ENCODE assay signal across 10 cellular contexts in the genomic region with DNA sequence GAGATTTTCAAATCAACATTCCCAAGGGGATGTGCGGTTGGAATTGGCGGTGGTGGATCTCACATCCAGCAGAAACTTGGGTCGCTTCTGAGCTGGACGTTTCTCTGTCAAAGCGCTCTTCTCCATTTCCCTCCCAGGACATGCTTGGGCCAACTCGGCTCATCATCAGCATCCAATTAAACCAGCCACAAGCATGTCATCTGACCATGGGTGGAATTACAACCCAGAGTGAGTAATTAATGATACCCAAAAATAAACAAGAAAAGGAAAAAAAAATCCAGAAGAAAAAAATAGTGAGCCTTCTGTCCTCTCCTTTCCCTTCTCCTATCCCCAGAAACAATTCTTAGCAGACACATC.
DNase-seq lines count a peak whose midpoint lies in the region; ATAC-seq and TF ChIP-seq lines count a peak whose summit lies in the region.
"Had no signal": no experiment of that assay in that cellular context is flagged by ENCODE, and none has a peak within 500 bp of the region (broad histone marks: within the 10 kb centered on the region; RNA-seq: fewer than 3 reads in every experiment).

No MANE protein-coding gene starts in this region.

- H3K27me3 ChIP-seq in right atrium auricular region (no peaks in the 10 kb centered on the region), colonic mucosa (no peaks in the 10 kb centered on the region), uterus (no peaks in the 10 kb centered on the region)

- peak overlapping the region; percentile 32 for H3K27ac Mint-ChIP-seq in mesothelial cell of epicardium

- no peak for DNase-seq in right atrium auricular region (ENCODE audit: low spot score)
- DNase-seq in Right ventricle myocardium superior = no peak
- no peak for DNase-seq in colonic mucosa
- DNase-seq in mesothelial cell of epicardium (ENCODE audit: low spot score in 2 of 2, unreplicated experiment in 2 of 2) = no peak
- no peak for DNase-seq in uterus
- no peak for DNase-seq in RWPE1 (ENCODE audit: low spot score)
- DNase-seq: activated CD4-positive, alpha-beta T cell treated with anti-CD3 and anti-CD28 coated beads for 1 hour; kidney had no signal

- no peak for TF ChIP-seq POLR2A in uterus (IDR thresholded peaks at IDR 0.05)

- no peak overlapping the region for H3K9ac ChIP-seq in colonic mucosa (ENCODE audit: low read depth in 2 of 2, low read length in 2 of 2)

- POLR2A ChIA-PET in RWPE1 (lab: Yijun Ruan, JAX; ENCODE audit: low non-redundant PET) = no interaction called here

- H3K4me1 ChIP-seq in right atrium auricular region (peaks cover 0 to 40% of the 10 kb centered on the region in 2 donors), colonic mucosa (peaks cover 6% of the 10 kb centered on the region), uterus (peaks cover under 1 to 4% of the 10 kb centered on the region in 2 donors)

- H3K4me3 Mint-ChIP-seq in mesothelial cell of epicardium = no peak overlapping the region

- intact Hi-C loops in Right ventricle myocardium superior (cut with DNase I) = no loop called here
- intact Hi-C loops in colonic mucosa (cut with DNase I) = no loop called here
- intact Hi-C loops in uterus (cut with DNase I; ENCODE audit: low total_unique reads) = no loop called here

- ATAC-seq in Right ventricle myocardium superior (ENCODE audit: poor library complexity) = no peak
- no peak for ATAC-seq in HG02588 (IDR thresholded peaks at IDR 0.05; ENCODE audit: unreplicated experiment)
- ATAC-seq in HG03097 (IDR thresholded peaks at IDR 0.05; ENCODE audit: low FRiP score, unreplicated experiment) = no peak

- H3K9me3 ChIP-seq in right atrium auricular region (no peaks in the 10 kb centered on the region), colonic mucosa (no peaks in the 10 kb centered on the region), uterus (no peaks in the 10 kb centered on the region)

- no peaks in the 10 kb centered on the region for H3K9me3 Mint-ChIP-seq in mesothelial cell of epicardium

- H3K36me3 Mint-ChIP-seq in mesothelial cell of epicardium = no peaks in the 10 kb centered on the region

- H3K27me3 Mint-ChIP-seq in mesothelial cell of epicardium (ENCODE audit: low read depth) = no peaks in the 10 kb centered on the region

- H3K36me3 ChIP-seq in right atrium auricular region (no peaks in the 10 kb centered on the region), colonic mucosa (no peaks in the 10 kb centered on the region), uterus (no peaks in the 10 kb centered on the region)

- CTCF ChIA-PET in RWPE1 (lab: Yijun Ruan, JAX) = no interaction called here

- TF ChIP-seq CTCF in right atrium auricular region (IDR thresholded peaks at IDR 0.05) (no peak), colonic mucosa (IDR thresholded peaks at IDR 0.05) (no peak), mesothelial cell of epicardium (IDR thresholded peaks at IDR 0.05; ENCODE audit: unreplicated experiment) (no peak), uterus (IDR thresholded peaks at IDR 0.05) (no peak), RWPE1 (conservative IDR thresholded peaks at IDR 0.05; ENCODE audit: low read depth) (no peak)

- H3K4me1 Mint-ChIP-seq in mesothelial cell of epicardium = peaks cover 41% of the 10 kb centered on the region

- H3K4me3 ChIP-seq in right atrium auricular region (no peak overlapping the region), colonic mucosa (no peak overlapping the region), uterus (no peak overlapping the region)

- peak overlapping the region; percentile 15 to 69 for H3K27ac ChIP-seq in right atrium auricular region
- H3K27ac ChIP-seq in colonic mucosa = peak overlapping the region; percentile 50
- H3K27ac ChIP-seq in uterus = peak overlapping the region; percentile 68 to 74
- no peak overlapping the region for H3K27ac ChIP-seq in RWPE1
